Comparison of ENCODE assay signal across 20 cellular contexts in the genomic region with DNA sequence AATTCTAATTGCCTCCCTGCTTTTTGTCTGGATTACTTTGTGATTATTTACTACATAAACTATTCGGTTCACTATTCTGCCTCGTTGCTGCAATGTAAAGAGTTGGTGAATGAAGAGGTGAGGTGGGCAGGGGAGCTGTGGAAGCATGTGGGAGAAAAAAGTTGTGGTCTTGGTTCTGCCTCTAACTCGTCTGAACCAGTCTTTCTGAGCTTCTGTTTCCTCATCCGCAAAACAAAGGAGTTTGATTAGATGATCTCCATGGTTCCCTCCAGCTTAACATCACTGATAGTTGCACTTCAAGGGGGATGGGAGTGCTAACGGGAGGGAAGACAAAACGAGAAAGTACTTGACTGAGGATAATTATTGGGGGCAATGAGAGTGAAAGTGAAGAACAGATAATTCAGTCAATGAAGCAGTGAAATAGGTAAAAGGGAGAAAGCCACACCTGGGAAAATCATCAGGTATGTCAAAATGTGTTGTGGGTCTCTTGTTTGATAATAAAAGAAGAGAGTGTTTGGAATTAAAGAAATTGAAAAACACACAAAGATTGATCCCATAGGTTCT. TPM values are rescaled to one million over a fixed set of nuclear protein-coding genes. Genes with fewer than 3 reads are reported as not detected.
"Had no signal": no experiment of that assay in that cellular context is flagged by ENCODE, and none has a peak within 500 bp of the region (broad histone marks: within the 10 kb centered on the region; RNA-seq: fewer than 3 reads in every experiment).

No MANE protein-coding gene starts in this region.

- H3K36me3 Mint-ChIP-seq: activated naive CD4-positive, alpha-beta T cell treated with anti-CD3 and anti-CD28 coated beads, Interleukin-2, amount 10 ng/mL, durations not matched to agents 7 days and 5 days; natural killer cell treated with Interleukin-12 subunit alpha and Interleukin-12 subunit beta and Interleukin-15 and Interleukin-18, amount 100 ng/mL, for 72 hours had no signal

- H3K4me3 ChIP-seq: ascending aorta, breast epithelium, thyroid gland had no signal

- DNase-seq: activated CD4-positive, alpha-beta memory T cell treated with anti-CD3 and anti-CD28 coated beads, Interleukin-2, amount 10 ng/mL, durations not matched to agents 7 days and 5 days; activated naive CD4-positive, alpha-beta T cell treated with anti-CD3 and anti-CD28 coated beads, Interleukin-2, amount 10 ng/mL, durations not matched to agents 7 days and 5 days; activated T-cell treated with anti-CD3 and anti-CD28 coated beads, Interleukin-2, amount 50 U/mL, for 24 hours; effector memory CD4-positive, alpha-beta T cell; foreskin melanocyte; head of caudate nucleus; occipital lobe; stimulated activated CD4-positive, alpha-beta T cell treated with anti-CD3 and anti-CD28 coated beads, Interleukin-2, amount 100 ng/mL, for 48 hours; stimulated activated naive B cell treated with anti-CD40 and anti-IgM and Interleukin-4, amounts not matched to agents 10 μg/mL and 1 μg/mL and 100 μg/mL, for 72 hours; T1000; thyroid gland had no signal

- H3K9me3 Mint-ChIP-seq: activated T-cell treated with anti-CD3 and anti-CD28 coated beads, Interleukin-2, amount 50 U/mL, for 24 hours; natural killer cell treated with Interleukin-12 subunit alpha and Interleukin-12 subunit beta and Interleukin-15 and Interleukin-18, amount 100 ng/mL, for 72 hours had no signal

- H3K36me3 ChIP-seq: ascending aorta, breast epithelium, thyroid gland had no signal

- H3K27me3 ChIP-seq: ascending aorta, breast epithelium, thyroid gland had no signal

- H3K27ac Mint-ChIP-seq: activated CD4-positive, alpha-beta memory T cell treated with anti-CD3 and anti-CD28 coated beads, Interleukin-2, amount 10 ng/mL, durations not matched to agents 7 days and 5 days; activated naive CD4-positive, alpha-beta T cell treated with anti-CD3 and anti-CD28 coated beads, Interleukin-2, amount 10 ng/mL, durations not matched to agents 7 days and 5 days; activated T-cell treated with anti-CD3 and anti-CD28 coated beads, Interleukin-2, amount 50 U/mL, for 24 hours; dendritic cell treated with granulocyte-macrophage colony-stimulating factor and Interleukin-4, amounts not matched to agents 40 ng/mL and 50 ng/mL, for 4 days; natural killer cell treated with Interleukin-12 subunit alpha and Interleukin-12 subunit beta and Interleukin-15 and Interleukin-18, amount 100 ng/mL, for 72 hours; stimulated activated naive B cell treated with anti-CD40 and anti-IgM and Interleukin-4, amounts not matched to agents 10 μg/mL and 1 μg/mL and 100 μg/mL, for 72 hours had no signal

- H3K27ac ChIP-seq: ascending aorta, breast epithelium, epithelial cell of prostate, thyroid gland, VCaP had no signal

- H3K27me3 Mint-ChIP-seq: activated naive CD4-positive, alpha-beta T cell treated with anti-CD3 and anti-CD28 coated beads, Interleukin-2, amount 10 ng/mL, durations not matched to agents 7 days and 5 days had no signal

- H3K4me1 ChIP-seq: ascending aorta, breast epithelium, thyroid gland had no signal

- H3K9me3 ChIP-seq: breast epithelium, thyroid gland had no signal

- H3K4me1 Mint-ChIP-seq: activated CD4-positive, alpha-beta memory T cell treated with anti-CD3 and anti-CD28 coated beads, Interleukin-2, amount 10 ng/mL, durations not matched to agents 7 days and 5 days; activated naive CD4-positive, alpha-beta T cell treated with anti-CD3 and anti-CD28 coated beads, Interleukin-2, amount 10 ng/mL, durations not matched to agents 7 days and 5 days; stimulated activated naive B cell treated with anti-CD40 and anti-IgM and Interleukin-4, amounts not matched to agents 10 μg/mL and 1 μg/mL and 100 μg/mL, for 72 hours had no signal

- ATAC-seq: natural killer cell treated with Interleukin-12 subunit alpha and Interleukin-12 subunit beta and Interleukin-15 and Interleukin-18, amount 100 ng/mL, for 72 hours; stimulated activated naive B cell treated with anti-CD40 and anti-IgM and Interleukin-4, amounts not matched to agents 10 μg/mL and 1 μg/mL and 100 μg/mL, for 72 hours had no signal

- H3K4me3 Mint-ChIP-seq: activated CD4-positive, alpha-beta memory T cell treated with anti-CD3 and anti-CD28 coated beads, Interleukin-2, amount 10 ng/mL, durations not matched to agents 7 days and 5 days; activated naive CD4-positive, alpha-beta T cell treated with anti-CD3 and anti-CD28 coated beads, Interleukin-2, amount 10 ng/mL, durations not matched to agents 7 days and 5 days; activated T-cell treated with anti-CD3 and anti-CD28 coated beads, Interleukin-2, amount 50 U/mL, for 24 hours; dendritic cell treated with granulocyte-macrophage colony-stimulating factor and Interleukin-4, amounts not matched to agents 40 ng/mL and 50 ng/mL, for 4 days; natural killer cell treated with Interleukin-12 subunit alpha and Interleukin-12 subunit beta and Interleukin-15 and Interleukin-18, amount 100 ng/mL, for 72 hours; stimulated activated naive B cell treated with anti-CD40 and anti-IgM and Interleukin-4, amounts not matched to agents 10 μg/mL and 1 μg/mL and 100 μg/mL, for 72 hours had no signal

RNA-seq across cellular contexts. Expression of a gene that starts 59.4 kb away (rescaled TPM):
- total RNA-seq: activated CD4-positive, alpha-beta memory T cell treated with anti-CD3 and anti-CD28 coated beads, Interleukin-2, amount 10 ng/mL, durations not matched to agents 7 days and 5 days; ascending aorta; cerebellum; fibroblast of lung; kidney epithelial cell; occipital lobe; thyroid gland had no signal
- polyA plus RNA-seq: fibroblast of lung had no signal
